2 cellular contexts compared by ENCODE assay signal in the genomic region with DNA sequence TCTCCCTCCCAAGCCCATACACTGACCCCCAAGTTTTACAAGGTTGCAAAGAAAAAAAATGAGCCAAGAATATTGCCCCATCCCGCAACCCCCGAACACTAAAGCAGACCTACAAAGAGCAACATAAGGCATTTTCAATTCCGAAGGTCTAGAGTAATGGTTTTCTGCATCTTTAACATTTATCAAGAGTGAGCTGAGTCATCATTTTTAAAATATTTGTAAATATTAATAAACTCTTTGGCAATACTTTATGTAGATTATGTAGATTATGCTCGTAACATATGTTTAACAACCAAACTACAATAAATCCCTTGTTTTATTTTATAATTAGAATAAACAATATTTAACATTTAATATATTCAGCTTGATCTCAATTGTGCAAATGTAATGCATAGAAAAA.
A peak's percentile ranks its signal among the peaks of the same experiment; 100 is the strongest.
TF ChIP-seq lines count a peak whose summit lies in the region.

No MANE protein-coding gene starts in this region.

TF ChIP-seq in HepG2, 621 proteins besides CTCF, POLR2A, EP300 and RAD21:
- TF ChIP-seq MAFK (conservative IDR thresholded peaks at IDR 0.05 in 1 of 2, IDR thresholded peaks at IDR 0.05 in 1 of 2; ENCODE audit: low read length in 2 of 2): peak; percentile 88 to 96
- TF ChIP-seq SP140L (CRISPR knock-in tag; IDR thresholded peaks at IDR 0.05; ENCODE audit: borderline replicate concordance): no peak
- peak; percentile 89 for TF ChIP-seq MAFF (IDR thresholded peaks at IDR 0.05; ENCODE audit: low read depth, low read length)

TF ChIP-seq in WTC11, 78 proteins besides CTCF, POLR2A, EP300 and RAD21:
- no peak for TF ChIP-seq CDX4 (CRISPR knock-in tag; IDR thresholded peaks at IDR 0.05; ENCODE audit: borderline replicate concordance)
- TF ChIP-seq, protein P1, sequence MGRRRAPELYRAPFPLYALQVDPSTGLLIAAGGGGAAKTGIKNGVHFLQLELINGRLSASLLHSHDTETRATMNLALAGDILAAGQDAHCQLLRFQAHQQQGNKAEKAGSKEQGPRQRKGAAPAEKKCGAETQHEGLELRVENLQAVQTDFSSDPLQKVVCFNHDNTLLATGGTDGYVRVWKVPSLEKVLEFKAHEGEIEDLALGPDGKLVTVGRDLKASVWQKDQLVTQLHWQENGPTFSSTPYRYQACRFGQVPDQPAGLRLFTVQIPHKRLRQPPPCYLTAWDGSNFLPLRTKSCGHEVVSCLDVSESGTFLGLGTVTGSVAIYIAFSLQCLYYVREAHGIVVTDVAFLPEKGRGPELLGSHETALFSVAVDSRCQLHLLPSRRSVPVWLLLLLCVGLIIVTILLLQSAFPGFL (CRISPR knock-in tag; IDR thresholded peaks at IDR 0.05; ENCODE audit: borderline replicate concordance): no peak
- TF ChIP-seq ESRRA (CRISPR knock-in tag; IDR thresholded peaks at IDR 0.05; ENCODE audit: borderline replicate concordance): no peak
- TF ChIP-seq ZSCAN18 (CRISPR knock-in tag; IDR thresholded peaks at IDR 0.05): no peak
- TF ChIP-seq CREM (CRISPR knock-in tag; IDR thresholded peaks at IDR 0.05): no peak
- TF ChIP-seq, protein P2, sequence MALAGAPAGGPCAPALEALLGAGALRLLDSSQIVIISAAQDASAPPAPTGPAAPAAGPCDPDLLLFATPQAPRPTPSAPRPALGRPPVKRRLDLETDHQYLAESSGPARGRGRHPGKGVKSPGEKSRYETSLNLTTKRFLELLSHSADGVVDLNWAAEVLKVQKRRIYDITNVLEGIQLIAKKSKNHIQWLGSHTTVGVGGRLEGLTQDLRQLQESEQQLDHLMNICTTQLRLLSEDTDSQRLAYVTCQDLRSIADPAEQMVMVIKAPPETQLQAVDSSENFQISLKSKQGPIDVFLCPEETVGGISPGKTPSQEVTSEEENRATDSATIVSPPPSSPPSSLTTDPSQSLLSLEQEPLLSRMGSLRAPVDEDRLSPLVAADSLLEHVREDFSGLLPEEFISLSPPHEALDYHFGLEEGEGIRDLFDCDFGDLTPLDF (CRISPR knock-in tag; IDR thresholded peaks at IDR 0.05): no peak
- no peak for TF ChIP-seq ZNF423 (CRISPR knock-in tag; IDR thresholded peaks at IDR 0.05)
- no peak for TF ChIP-seq HMGA2 (CRISPR knock-in tag; IDR thresholded peaks at IDR 0.05)
- no peak for TF ChIP-seq OVOL2 (CRISPR knock-in tag; IDR thresholded peaks at IDR 0.05; ENCODE audit: borderline replicate concordance)
- TF ChIP-seq, protein P3, sequence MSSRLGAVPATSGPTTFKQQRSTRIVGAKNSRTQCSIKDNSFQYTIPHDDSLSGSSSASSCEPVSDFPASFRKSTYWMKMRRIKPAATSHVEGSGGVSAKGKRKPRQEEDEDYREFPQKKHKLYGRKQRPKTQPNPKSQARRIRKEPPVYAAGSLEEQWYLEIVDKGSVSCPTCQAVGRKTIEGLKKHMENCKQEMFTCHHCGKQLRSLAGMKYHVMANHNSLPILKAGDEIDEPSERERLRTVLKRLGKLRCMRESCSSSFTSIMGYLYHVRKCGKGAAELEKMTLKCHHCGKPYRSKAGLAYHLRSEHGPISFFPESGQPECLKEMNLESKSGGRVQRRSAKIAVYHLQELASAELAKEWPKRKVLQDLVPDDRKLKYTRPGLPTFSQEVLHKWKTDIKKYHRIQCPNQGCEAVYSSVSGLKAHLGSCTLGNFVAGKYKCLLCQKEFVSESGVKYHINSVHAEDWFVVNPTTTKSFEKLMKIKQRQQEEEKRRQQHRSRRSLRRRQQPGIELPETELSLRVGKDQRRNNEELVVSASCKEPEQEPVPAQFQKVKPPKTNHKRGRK (CRISPR knock-in tag; IDR thresholded peaks at IDR 0.05; ENCODE audit: borderline replicate concordance): no peak
- TF ChIP-seq, protein P4, sequence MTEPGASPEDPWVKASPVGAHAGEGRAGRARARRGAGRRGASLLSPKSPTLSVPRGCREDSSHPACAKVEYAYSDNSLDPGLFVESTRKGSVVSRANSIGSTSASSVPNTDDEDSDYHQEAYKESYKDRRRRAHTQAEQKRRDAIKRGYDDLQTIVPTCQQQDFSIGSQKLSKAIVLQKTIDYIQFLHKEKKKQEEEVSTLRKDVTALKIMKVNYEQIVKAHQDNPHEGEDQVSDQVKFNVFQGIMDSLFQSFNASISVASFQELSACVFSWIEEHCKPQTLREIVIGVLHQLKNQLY (CRISPR knock-in tag; IDR thresholded peaks at IDR 0.05): no peak
- no peak for TF ChIP-seq FOXP1 (CRISPR knock-in tag; IDR thresholded peaks at IDR 0.05; ENCODE audit: borderline replicate concordance)
- no peak for TF ChIP-seq MYBL2 (CRISPR knock-in tag; IDR thresholded peaks at IDR 0.05)
- TF ChIP-seq, protein P5, sequence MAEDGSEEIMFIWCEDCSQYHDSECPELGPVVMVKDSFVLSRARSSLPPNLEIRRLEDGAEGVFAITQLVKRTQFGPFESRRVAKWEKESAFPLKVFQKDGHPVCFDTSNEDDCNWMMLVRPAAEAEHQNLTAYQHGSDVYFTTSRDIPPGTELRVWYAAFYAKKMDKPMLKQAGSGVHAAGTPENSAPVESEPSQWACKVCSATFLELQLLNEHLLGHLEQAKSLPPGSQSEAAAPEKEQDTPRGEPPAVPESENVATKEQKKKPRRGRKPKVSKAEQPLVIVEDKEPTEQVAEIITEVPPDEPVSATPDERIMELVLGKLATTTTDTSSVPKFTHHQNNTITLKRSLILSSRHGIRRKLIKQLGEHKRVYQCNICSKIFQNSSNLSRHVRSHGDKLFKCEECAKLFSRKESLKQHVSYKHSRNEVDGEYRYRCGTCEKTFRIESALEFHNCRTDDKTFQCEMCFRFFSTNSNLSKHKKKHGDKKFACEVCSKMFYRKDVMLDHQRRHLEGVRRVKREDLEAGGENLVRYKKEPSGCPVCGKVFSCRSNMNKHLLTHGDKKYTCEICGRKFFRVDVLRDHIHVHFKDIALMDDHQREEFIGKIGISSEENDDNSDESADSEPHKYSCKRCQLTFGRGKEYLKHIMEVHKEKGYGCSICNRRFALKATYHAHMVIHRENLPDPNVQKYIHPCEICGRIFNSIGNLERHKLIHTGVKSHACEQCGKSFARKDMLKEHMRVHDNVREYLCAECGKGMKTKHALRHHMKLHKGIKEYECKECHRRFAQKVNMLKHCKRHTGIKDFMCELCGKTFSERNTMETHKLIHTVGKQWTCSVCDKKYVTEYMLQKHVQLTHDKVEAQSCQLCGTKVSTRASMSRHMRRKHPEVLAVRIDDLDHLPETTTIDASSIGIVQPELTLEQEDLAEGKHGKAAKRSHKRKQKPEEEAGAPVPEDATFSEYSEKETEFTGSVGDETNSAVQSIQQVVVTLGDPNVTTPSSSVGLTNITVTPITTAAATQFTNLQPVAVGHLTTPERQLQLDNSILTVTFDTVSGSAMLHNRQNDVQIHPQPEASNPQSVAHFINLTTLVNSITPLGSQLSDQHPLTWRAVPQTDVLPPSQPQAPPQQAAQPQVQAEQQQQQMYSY (CRISPR knock-in tag; IDR thresholded peaks at IDR 0.05): no peak
- TF ChIP-seq ATF3 (CRISPR knock-in tag; conservative IDR thresholded peaks at IDR 0.05): no peak
- no peak for TF ChIP-seq NFYB (CRISPR knock-in tag; conservative IDR thresholded peaks at IDR 0.05; ENCODE audit: low read depth)
- TF ChIP-seq, protein P6, sequence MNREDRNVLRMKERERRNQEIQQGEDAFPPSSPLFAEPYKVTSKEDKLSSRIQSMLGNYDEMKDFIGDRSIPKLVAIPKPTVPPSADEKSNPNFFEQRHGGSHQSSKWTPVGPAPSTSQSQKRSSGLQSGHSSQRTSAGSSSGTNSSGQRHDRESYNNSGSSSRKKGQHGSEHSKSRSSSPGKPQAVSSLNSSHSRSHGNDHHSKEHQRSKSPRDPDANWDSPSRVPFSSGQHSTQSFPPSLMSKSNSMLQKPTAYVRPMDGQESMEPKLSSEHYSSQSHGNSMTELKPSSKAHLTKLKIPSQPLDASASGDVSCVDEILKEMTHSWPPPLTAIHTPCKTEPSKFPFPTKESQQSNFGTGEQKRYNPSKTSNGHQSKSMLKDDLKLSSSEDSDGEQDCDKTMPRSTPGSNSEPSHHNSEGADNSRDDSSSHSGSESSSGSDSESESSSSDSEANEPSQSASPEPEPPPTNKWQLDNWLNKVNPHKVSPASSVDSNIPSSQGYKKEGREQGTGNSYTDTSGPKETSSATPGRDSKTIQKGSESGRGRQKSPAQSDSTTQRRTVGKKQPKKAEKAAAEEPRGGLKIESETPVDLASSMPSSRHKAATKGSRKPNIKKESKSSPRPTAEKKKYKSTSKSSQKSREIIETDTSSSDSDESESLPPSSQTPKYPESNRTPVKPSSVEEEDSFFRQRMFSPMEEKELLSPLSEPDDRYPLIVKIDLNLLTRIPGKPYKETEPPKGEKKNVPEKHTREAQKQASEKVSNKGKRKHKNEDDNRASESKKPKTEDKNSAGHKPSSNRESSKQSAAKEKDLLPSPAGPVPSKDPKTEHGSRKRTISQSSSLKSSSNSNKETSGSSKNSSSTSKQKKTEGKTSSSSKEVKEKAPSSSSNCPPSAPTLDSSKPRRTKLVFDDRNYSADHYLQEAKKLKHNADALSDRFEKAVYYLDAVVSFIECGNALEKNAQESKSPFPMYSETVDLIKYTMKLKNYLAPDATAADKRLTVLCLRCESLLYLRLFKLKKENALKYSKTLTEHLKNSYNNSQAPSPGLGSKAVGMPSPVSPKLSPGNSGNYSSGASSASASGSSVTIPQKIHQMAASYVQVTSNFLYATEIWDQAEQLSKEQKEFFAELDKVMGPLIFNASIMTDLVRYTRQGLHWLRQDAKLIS (CRISPR knock-in tag; IDR thresholded peaks at IDR 0.05; ENCODE audit: borderline replicate concordance): no peak
TF ChIP-seq in WTC11: peak in this region for 0.
